Comparison of ENCODE assay signal across 1 cellular context in the genomic region with DNA sequence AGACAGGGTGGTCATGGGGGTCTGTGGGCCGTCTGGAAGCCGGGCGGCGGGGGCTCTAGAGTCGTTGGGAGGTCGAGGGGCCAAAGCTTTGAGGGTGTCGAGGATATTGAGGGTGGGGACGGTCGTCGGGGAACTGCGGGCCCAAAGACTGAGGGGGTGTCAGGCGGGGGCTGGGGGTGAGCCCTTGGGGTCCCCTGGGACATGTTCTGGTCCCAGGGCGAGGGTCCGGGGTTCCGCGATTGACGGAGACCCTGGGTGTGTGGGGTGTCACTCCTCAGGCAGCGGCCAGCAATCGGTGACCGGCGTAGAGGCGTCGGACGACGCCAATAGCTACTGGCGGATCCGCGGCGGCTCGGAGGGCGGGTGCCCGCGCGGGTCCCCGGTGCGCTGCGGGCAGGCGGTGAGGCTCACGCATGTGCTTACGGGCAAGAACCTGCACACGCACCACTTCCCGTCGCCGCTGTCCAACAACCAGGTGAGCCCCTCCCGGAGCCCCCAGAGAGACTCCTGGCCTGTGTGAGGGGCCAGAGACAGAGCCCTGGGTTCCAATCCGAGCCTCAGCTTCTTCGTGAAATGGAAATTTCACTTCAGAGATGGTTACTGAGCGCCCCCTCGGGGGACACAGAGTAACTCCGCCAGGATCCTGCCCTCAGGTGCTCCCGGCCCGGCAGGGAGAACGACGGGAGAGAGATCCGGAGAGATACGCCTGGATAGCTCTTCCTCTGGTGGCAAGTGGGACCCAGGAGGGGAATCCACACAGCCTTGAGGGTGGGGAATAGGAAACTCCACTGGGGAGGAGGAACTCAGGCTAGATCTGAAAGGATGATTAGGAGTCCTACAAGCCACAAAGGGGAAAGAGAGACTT.
TF ChIP-seq lines count a peak whose summit lies in the region.

No MANE protein-coding gene starts in this region.

TF ChIP-seq in H1, 55 proteins besides CTCF, POLR2A, EP300 and RAD21:
- TF ChIP-seq HDAC2 (IDR thresholded peaks at IDR 0.05; ENCODE audit: borderline replicate concordance in 1 of 2, low read depth in 2 of 2, low read length in 2 of 2) (0 out of 4 replicates have a peak, but pooled peaks of 1 of the 2 experiments have one; percentile 54), NRF1 (IDR thresholded peaks at IDR 0.05; ENCODE audit: low read depth, low read length) (no peak), CREB1 (IDR thresholded peaks at IDR 0.05) (no peak), BCL11A (IDR thresholded peaks at IDR 0.05; ENCODE audit: low read depth in 2 of 2, low read length in 2 of 2) (no peak), SP4 (IDR thresholded peaks at IDR 0.05; ENCODE audit: low read length) (no peak), RBBP5 (IDR thresholded peaks at IDR 0.05; ENCODE audit: borderline replicate concordance, low read depth, low read length) (no peak), SIN3A (conservative IDR thresholded peaks at IDR 0.05 in 1 of 2, IDR thresholded peaks at IDR 0.05 in 1 of 2; ENCODE audit: low read depth in 1 of 2, low read length in 2 of 2) (0 out of 4 replicates have a peak, but pooled peaks of 1 of the 2 experiments have one; percentile 24), SAP30 (IDR thresholded peaks at IDR 0.05; ENCODE audit: insufficient read depth, insufficient replicate concordance, low read length) (no peak), ZNF274 (IDR thresholded peaks at IDR 0.05; ENCODE audit: borderline replicate concordance, extremely low read depth, low read length) (no peak), GTF2F1 (IDR thresholded peaks at IDR 0.05; ENCODE audit: borderline replicate concordance, low read depth, low read length) (no peak), SP1 (IDR thresholded peaks at IDR 0.05; ENCODE audit: low read depth, low read length) (no peak), HDAC6 (IDR thresholded peaks at IDR 0.05; ENCODE audit: low read depth, low read length) (no peak), TAF7 (optimal IDR thresholded peaks at IDR 0.05; ENCODE audit: borderline replicate concordance, low read depth, low read length) (no peak), TAF1 (IDR thresholded peaks at IDR 0.05; ENCODE audit: low read depth, low read length) (no peak), YY1 (IDR thresholded peaks at IDR 0.05; ENCODE audit: low read depth, low read length) (no peak), CBX5 (IDR thresholded peaks at IDR 0.05; ENCODE audit: low read depth, low read length) (no peak), PHF8 (conservative IDR thresholded peaks at IDR 0.05; ENCODE audit: low read depth, low read length) (no peak; the same call in 1 of the 2 replicates), TEAD4 (IDR thresholded peaks at IDR 0.05; ENCODE audit: low read depth, low read length) (no peak), CHD2 (IDR thresholded peaks at IDR 0.05; ENCODE audit: low read length) (no peak), KDM4A (IDR thresholded peaks at IDR 0.05; ENCODE audit: low read depth, low read length, severe bottlenecking) (no peak), EZH2 (IDR thresholded peaks at IDR 0.05; ENCODE audit: low read depth, low read length, severe bottlenecking) (no peak), ASH2L (IDR thresholded peaks at IDR 0.05; ENCODE audit: low read length) (peak; percentile 36), RNF2 (IDR thresholded peaks at IDR 0.05; ENCODE audit: borderline replicate concordance, low read depth, low read length, missing control alignments, poor library complexity, severe bottlenecking) (no peak), SIX5 (IDR thresholded peaks at IDR 0.05; ENCODE audit: low read depth, low read length) (no peak), BRCA1 (IDR thresholded peaks at IDR 0.05; ENCODE audit: low read depth, low read length) (no peak), TCF12 (IDR thresholded peaks at IDR 0.05; ENCODE audit: low read depth, low read length) (no peak), EGR1 (IDR thresholded peaks at IDR 0.05; ENCODE audit: borderline replicate concordance, low read depth, low read length) (no peak), MAFK (IDR thresholded peaks at IDR 0.05; ENCODE audit: low read depth, low read length) (no peak), CHD1 (IDR thresholded peaks at IDR 0.05; ENCODE audit: low read depth, low read length) (no peak), POU5F1 (IDR thresholded peaks at IDR 0.05; ENCODE audit: low read depth, low read length) (no peak), TBP (IDR thresholded peaks at IDR 0.05; ENCODE audit: low read depth, low read length) (no peak), BACH1 (IDR thresholded peaks at IDR 0.05; ENCODE audit: low read length) (peak; percentile 49; the same call in 1 of the 2 replicates), RXRA (IDR thresholded peaks at IDR 0.05; ENCODE audit: insufficient read depth, low read depth, low read length) (no peak), SRF (IDR thresholded peaks at IDR 0.05; ENCODE audit: low read depth, low read length) (no peak), SUZ12 (IDR thresholded peaks at IDR 0.05; ENCODE audit: low read length) (peak; percentile 11; the same call in 1 of the 2 replicates), CTBP2 (IDR thresholded peaks at IDR 0.05; ENCODE audit: borderline replicate concordance, insufficient read depth, insufficient read length, low read length) (no peak), JUND (IDR thresholded peaks at IDR 0.05; ENCODE audit: low read length) (no peak)
- TF ChIP-seq, protein P1, sequence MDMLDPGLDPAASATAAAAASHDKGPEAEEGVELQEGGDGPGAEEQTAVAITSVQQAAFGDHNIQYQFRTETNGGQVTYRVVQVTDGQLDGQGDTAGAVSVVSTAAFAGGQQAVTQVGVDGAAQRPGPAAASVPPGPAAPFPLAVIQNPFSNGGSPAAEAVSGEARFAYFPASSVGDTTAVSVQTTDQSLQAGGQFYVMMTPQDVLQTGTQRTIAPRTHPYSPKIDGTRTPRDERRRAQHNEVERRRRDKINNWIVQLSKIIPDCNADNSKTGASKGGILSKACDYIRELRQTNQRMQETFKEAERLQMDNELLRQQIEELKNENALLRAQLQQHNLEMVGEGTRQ (IDR thresholded peaks at IDR 0.05; ENCODE audit: low read length), result no peak
- TF ChIP-seq, protein P2, sequence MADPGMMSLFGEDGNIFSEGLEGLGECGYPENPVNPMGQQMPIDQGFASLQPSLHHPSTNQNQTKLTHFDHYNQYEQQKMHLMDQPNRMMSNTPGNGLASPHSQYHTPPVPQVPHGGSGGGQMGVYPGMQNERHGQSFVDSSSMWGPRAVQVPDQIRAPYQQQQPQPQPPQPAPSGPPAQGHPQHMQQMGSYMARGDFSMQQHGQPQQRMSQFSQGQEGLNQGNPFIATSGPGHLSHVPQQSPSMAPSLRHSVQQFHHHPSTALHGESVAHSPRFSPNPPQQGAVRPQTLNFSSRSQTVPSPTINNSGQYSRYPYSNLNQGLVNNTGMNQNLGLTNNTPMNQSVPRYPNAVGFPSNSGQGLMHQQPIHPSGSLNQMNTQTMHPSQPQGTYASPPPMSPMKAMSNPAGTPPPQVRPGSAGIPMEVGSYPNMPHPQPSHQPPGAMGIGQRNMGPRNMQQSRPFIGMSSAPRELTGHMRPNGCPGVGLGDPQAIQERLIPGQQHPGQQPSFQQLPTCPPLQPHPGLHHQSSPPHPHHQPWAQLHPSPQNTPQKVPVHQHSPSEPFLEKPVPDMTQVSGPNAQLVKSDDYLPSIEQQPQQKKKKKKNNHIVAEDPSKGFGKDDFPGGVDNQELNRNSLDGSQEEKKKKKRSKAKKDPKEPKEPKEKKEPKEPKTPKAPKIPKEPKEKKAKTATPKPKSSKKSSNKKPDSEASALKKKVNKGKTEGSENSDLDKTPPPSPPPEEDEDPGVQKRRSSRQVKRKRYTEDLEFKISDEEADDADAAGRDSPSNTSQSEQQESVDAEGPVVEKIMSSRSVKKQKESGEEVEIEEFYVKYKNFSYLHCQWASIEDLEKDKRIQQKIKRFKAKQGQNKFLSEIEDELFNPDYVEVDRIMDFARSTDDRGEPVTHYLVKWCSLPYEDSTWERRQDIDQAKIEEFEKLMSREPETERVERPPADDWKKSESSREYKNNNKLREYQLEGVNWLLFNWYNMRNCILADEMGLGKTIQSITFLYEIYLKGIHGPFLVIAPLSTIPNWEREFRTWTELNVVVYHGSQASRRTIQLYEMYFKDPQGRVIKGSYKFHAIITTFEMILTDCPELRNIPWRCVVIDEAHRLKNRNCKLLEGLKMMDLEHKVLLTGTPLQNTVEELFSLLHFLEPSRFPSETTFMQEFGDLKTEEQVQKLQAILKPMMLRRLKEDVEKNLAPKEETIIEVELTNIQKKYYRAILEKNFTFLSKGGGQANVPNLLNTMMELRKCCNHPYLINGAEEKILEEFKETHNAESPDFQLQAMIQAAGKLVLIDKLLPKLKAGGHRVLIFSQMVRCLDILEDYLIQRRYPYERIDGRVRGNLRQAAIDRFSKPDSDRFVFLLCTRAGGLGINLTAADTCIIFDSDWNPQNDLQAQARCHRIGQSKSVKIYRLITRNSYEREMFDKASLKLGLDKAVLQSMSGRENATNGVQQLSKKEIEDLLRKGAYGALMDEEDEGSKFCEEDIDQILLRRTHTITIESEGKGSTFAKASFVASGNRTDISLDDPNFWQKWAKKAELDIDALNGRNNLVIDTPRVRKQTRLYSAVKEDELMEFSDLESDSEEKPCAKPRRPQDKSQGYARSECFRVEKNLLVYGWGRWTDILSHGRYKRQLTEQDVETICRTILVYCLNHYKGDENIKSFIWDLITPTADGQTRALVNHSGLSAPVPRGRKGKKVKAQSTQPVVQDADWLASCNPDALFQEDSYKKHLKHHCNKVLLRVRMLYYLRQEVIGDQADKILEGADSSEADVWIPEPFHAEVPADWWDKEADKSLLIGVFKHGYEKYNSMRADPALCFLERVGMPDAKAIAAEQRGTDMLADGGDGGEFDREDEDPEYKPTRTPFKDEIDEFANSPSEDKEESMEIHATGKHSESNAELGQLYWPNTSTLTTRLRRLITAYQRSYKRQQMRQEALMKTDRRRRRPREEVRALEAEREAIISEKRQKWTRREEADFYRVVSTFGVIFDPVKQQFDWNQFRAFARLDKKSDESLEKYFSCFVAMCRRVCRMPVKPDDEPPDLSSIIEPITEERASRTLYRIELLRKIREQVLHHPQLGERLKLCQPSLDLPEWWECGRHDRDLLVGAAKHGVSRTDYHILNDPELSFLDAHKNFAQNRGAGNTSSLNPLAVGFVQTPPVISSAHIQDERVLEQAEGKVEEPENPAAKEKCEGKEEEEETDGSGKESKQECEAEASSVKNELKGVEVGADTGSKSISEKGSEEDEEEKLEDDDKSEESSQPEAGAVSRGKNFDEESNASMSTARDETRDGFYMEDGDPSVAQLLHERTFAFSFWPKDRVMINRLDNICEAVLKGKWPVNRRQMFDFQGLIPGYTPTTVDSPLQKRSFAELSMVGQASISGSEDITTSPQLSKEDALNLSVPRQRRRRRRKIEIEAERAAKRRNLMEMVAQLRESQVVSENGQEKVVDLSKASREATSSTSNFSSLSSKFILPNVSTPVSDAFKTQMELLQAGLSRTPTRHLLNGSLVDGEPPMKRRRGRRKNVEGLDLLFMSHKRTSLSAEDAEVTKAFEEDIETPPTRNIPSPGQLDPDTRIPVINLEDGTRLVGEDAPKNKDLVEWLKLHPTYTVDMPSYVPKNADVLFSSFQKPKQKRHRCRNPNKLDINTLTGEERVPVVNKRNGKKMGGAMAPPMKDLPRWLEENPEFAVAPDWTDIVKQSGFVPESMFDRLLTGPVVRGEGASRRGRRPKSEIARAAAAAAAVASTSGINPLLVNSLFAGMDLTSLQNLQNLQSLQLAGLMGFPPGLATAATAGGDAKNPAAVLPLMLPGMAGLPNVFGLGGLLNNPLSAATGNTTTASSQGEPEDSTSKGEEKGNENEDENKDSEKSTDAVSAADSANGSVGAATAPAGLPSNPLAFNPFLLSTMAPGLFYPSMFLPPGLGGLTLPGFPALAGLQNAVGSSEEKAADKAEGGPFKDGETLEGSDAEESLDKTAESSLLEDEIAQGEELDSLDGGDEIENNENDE (IDR thresholded peaks at IDR 0.05; ENCODE audit: insufficient replicate concordance, low read length), result no peak
- TF ChIP-seq, protein P3, sequence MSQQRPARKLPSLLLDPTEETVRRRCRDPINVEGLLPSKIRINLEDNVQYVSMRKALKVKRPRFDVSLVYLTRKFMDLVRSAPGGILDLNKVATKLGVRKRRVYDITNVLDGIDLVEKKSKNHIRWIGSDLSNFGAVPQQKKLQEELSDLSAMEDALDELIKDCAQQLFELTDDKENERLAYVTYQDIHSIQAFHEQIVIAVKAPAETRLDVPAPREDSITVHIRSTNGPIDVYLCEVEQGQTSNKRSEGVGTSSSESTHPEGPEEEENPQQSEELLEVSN (IDR thresholded peaks at IDR 0.05), result peak; percentile 38; the same call in 1 of the 2 replicates
- TF ChIP-seq, protein P4, sequence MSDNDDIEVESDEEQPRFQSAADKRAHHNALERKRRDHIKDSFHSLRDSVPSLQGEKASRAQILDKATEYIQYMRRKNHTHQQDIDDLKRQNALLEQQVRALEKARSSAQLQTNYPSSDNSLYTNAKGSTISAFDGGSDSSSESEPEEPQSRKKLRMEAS (IDR thresholded peaks at IDR 0.05), result peak; percentile 50
